Comparison of ENCODE assay signal across 25 cellular contexts in genomic region chr16:75392911-75393310, GRCh38. TPM values are rescaled to one million over a fixed set of nuclear protein-coding genes. Genes with fewer than 3 reads are reported as not detected.
DNase-seq lines count a peak whose midpoint lies in the region; ATAC-seq and TF ChIP-seq lines count a peak whose summit lies in the region.
"Had no signal": no experiment of that assay in that cellular context is flagged by ENCODE, and none has a peak within 500 bp of the region (broad histone marks: within the 10 kb centered on the region; RNA-seq: fewer than 3 reads in every experiment).

No MANE protein-coding gene starts in this region.

- H3K27me3 Mint-ChIP-seq in chondrocyte (ENCODE audit: low read depth) = no peaks in the 10 kb centered on the region
- H3K27me3 Mint-ChIP-seq: activated CD4-positive, alpha-beta memory T cell treated with anti-CD3 and anti-CD28 coated beads for 36 hours; activated naive CD8-positive, alpha-beta T cell; CD4-positive, CD25-positive, alpha-beta regulatory T cell; memory B cell had no signal

- DNase-seq in Right ventricle myocardium superior (no peak), Right ventricle myocardium inferior (ENCODE audit: missing footprints) (no peak), chondrocyte (ENCODE audit: low spot score) (no peak), right cardiac atrium (no peak), aorta (no peak), mesenteric fat pad (ENCODE audit: low spot score) (no peak)
- DNase-seq: activated CD4-positive, alpha-beta memory T cell treated with anti-CD3 and anti-CD28 coated beads for 36 hours; activated CD8-positive, alpha-beta memory T cell treated with anti-CD3 and anti-CD28 coated beads, Interleukin-2, amount 50 U/mL, for 48 hours; CD4-positive, CD25-positive, alpha-beta regulatory T cell; dorsolateral prefrontal cortex; NCI-H1417 treated with DMSO at 0.1 percent for 48 hours; NCI-H2081 treated with DMSO at 0.1 percent for 48 hours; NCI-H345; posterior cingulate gyrus; SJCRH30; stimulated activated naive CD4-positive, alpha-beta T cell treated with Interleukin-2 at 50 U/mL for 16 hours had no signal

- peaks cover 7% of the 10 kb centered on the region for H3K36me3 Mint-ChIP-seq in chondrocyte (ENCODE audit: low read depth)

- no peak overlapping the region for H3K4me3 Mint-ChIP-seq in chondrocyte (ENCODE audit: unreplicated experiment)
- H3K4me3 Mint-ChIP-seq: activated CD4-positive, alpha-beta memory T cell treated with anti-CD3 and anti-CD28 coated beads for 36 hours; activated naive CD8-positive, alpha-beta T cell; CD4-positive, CD25-positive, alpha-beta regulatory T cell; memory B cell; neural progenitor cell had no signal

- H3K4me3 ChIP-seq in right cardiac atrium (ENCODE audit: low read length) = no peak overlapping the region
- no peak overlapping the region for H3K4me3 ChIP-seq in aorta (ENCODE audit: low read length in 2 of 2)
- H3K4me3 ChIP-seq: dorsolateral prefrontal cortex, neural progenitor cell, Peyer's patch, SJCRH30, vagina had no signal

- peaks cover 42% of the 10 kb centered on the region for H3K4me1 Mint-ChIP-seq in chondrocyte (ENCODE audit: low read depth)
- H3K4me1 Mint-ChIP-seq: memory B cell had no signal

- H3K36me3 ChIP-seq in aorta (ENCODE audit: control insufficient read depth in 1 of 2, insufficient read depth in 2 of 2, low read length in 1 of 2) = peaks cover 0 to 2% of the 10 kb centered on the region in 2 donors
- H3K36me3 ChIP-seq: SJCRH30 had no signal

- no peaks in the 10 kb centered on the region for H3K9me3 ChIP-seq in right cardiac atrium (ENCODE audit: control insufficient read depth, low read length)
- no peaks in the 10 kb centered on the region for H3K9me3 ChIP-seq in aorta (ENCODE audit: control insufficient read depth, low read length)
- H3K9me3 ChIP-seq: Peyer's patch, SJCRH30, vagina had no signal

- ATAC-seq in Right ventricle myocardium superior (ENCODE audit: poor library complexity) = peak; percentile 43
- no peak for ATAC-seq in Right ventricle myocardium inferior
- peak; percentile 25 to 60 for ATAC-seq in right cardiac atrium
- no peak for ATAC-seq in aorta (ENCODE audit: low FRiP score)
- ATAC-seq in GM18520 (IDR thresholded peaks at IDR 0.05; ENCODE audit: unreplicated experiment) = no peak
- ATAC-seq in HG02840 (IDR thresholded peaks at IDR 0.05; ENCODE audit: low FRiP score, unreplicated experiment) = no peak
- ATAC-seq: activated CD4-positive, CD25-positive, alpha-beta regulatory T cell treated with anti-CD3 and anti-CD28 coated beads, Interleukin-2, amount 50 U/mL, for 24 hours had no signal

- H3K27ac Mint-ChIP-seq in chondrocyte (ENCODE audit: unreplicated experiment) = peak overlapping the region; percentile 22
- H3K27ac Mint-ChIP-seq: activated CD4-positive, alpha-beta memory T cell treated with anti-CD3 and anti-CD28 coated beads for 36 hours; activated naive CD8-positive, alpha-beta T cell; activated T-helper 2 cell treated with anti-CD3 and anti-CD28 coated beads, Interferon-gamma antibody, Interleukin-2, Interleukin-4, amounts not matched to agents 10 μg/mL and 5 μg/mL and 100 μg/mL, durations not matched to agents 14 hours and 24 hours and 36 hours; CD4-positive, CD25-positive, alpha-beta regulatory T cell; memory B cell; neural progenitor cell had no signal

- peak overlapping the region; percentile 23 for H3K27ac ChIP-seq in right cardiac atrium (ENCODE audit: low read length)
- H3K27ac ChIP-seq in aorta (ENCODE audit: low read depth in 1 of 2, low read length in 2 of 2) = peak overlapping the region; percentile 23 to 80
- H3K27ac ChIP-seq: dorsolateral prefrontal cortex, neural progenitor cell, SJCRH30, vagina had no signal

- 60% methylated on average over 2 of the region's 2 CpGs for whole genome bisulfite sequencing in right cardiac atrium
- 27 to 31% methylated on average over 2 of the region's 2 CpGs for WGBS in aorta, 2 donors

- H3K9me3 Mint-ChIP-seq in chondrocyte (ENCODE audit: low read depth) = no peaks in the 10 kb centered on the region
- H3K9me3 Mint-ChIP-seq: activated CD4-positive, alpha-beta memory T cell treated with anti-CD3 and anti-CD28 coated beads for 36 hours; activated T-helper 2 cell treated with anti-CD3 and anti-CD28 coated beads, Interferon-gamma antibody, Interleukin-2, Interleukin-4, amounts not matched to agents 10 μg/mL and 5 μg/mL and 100 μg/mL, durations not matched to agents 14 hours and 24 hours and 36 hours; CD4-positive, CD25-positive, alpha-beta regulatory T cell; memory B cell; neural progenitor cell had no signal

- intact Hi-C loops in Right ventricle myocardium superior (cut with DNase I) = no loop called here
- intact Hi-C loops in Right ventricle myocardium inferior (cut with DNase I) = no loop called here
- intact Hi-C loops in right cardiac atrium (cut with DNase I) = loop anchor here in 1 of 4 donors (5.0 kb wide), 1 partner anchor 166 kb away; no protein-coding TSS in a partner anchor
- intact Hi-C loops in aorta (cut with DNase I) = no loop called here

- no peaks in the 10 kb centered on the region for H3K27me3 ChIP-seq in right cardiac atrium (ENCODE audit: control insufficient read depth, insufficient read depth)
- no peaks in the 10 kb centered on the region for H3K27me3 ChIP-seq in aorta (ENCODE audit: control insufficient read depth in 1 of 2, insufficient read depth in 2 of 2, low read length in 1 of 2)
- H3K27me3 ChIP-seq: dorsolateral prefrontal cortex, neural progenitor cell, Peyer's patch, SJCRH30, vagina had no signal

- H3K4me1 ChIP-seq in right cardiac atrium (ENCODE audit: control insufficient read depth, insufficient read depth, low read length) = peaks cover 5% of the 10 kb centered on the region
- peaks cover 11 to 16% of the 10 kb centered on the region in 2 donors for H3K4me1 ChIP-seq in aorta (ENCODE audit: control insufficient read depth in 1 of 2, insufficient read depth in 2 of 2, low read length in 2 of 2)
- H3K4me1 ChIP-seq: neural progenitor cell, Peyer's patch, SJCRH30 had no signal

- no peak for TF ChIP-seq CTCF in chondrocyte (IDR thresholded peaks at IDR 0.05)

RNA-seq across cellular contexts. Expression of gene CFDP1, which starts 40.4 kb away (rescaled TPM):
- total RNA-seq in Right ventricle myocardium superior (25.1 TPM), Right ventricle myocardium inferior (26.6 TPM), chondrocyte (45.3 to 48.9 TPM (median 46.1 TPM) in 3 replicates), right cardiac atrium (10 to 100 TPM; 23.7 to 36.8 (median 27.6) TPM), aorta (10 to 100 TPM; 55.9 to 59.1 TPM), mesenteric fat pad (43.1 TPM)
- polyA plus RNA-seq in right cardiac atrium (40.8 TPM), aorta (100 to 1,000 TPM in 1 of 2 donors, 10 to 100 TPM in 1; 52.8 to 111 TPM)

Comparison
In these comparisons a context has a peak if more than half of its experiments do, and no peak if none do; other contexts are left out.
1. ATAC-seq: peak in Right ventricle myocardium superior (single experiment) and right cardiac atrium (2 of 2); none in Right ventricle myocardium inferior (single experiment), aorta (single experiment), GM18520 (single experiment) and HG02840 (single experiment).